1 cellular context compared by ENCODE assay signal in genomic region chr1:180253585-180254495, GRCh38.
TF ChIP-seq lines count a peak whose summit lies in the region.

No MANE protein-coding gene starts in this region.

TF ChIP-seq in HepG2, 621 proteins besides CTCF, POLR2A, EP300 and RAD21 (continued from another document and continues in another):
- TF ChIP-seq HMGXB4 (CRISPR knock-in tag; IDR thresholded peaks at IDR 0.05; ENCODE audit: borderline replicate concordance in 1 of 2, low read depth in 1 of 2) (peak in 1 of 2 experiments; percentile 54; a peak in 1 of 4 replicates), NR2C2 (CRISPR knock-in tag; IDR thresholded peaks at IDR 0.05; ENCODE audit: borderline replicate concordance) (peak; percentile 84), ZNF614 (CRISPR knock-in tag; IDR thresholded peaks at IDR 0.05; ENCODE audit: borderline replicate concordance) (peak; percentile 31; the same call in 1 of the 2 replicates), PHF20 (CRISPR knock-in tag; IDR thresholded peaks at IDR 0.05) (peak; percentile 47), ZC3H13 (CRISPR knock-in tag; IDR thresholded peaks at IDR 0.05) (0 out of 2 replicates have a peak, but pooled peaks have one; percentile 37), ZNF451 (CRISPR knock-in tag; IDR thresholded peaks at IDR 0.05) (0 out of 2 replicates have a peak, but pooled peaks have one; percentile 53), MYNN (CRISPR knock-in tag; IDR thresholded peaks at IDR 0.05; ENCODE audit: low read depth) (no peak), SP5 (CRISPR knock-in tag; IDR thresholded peaks at IDR 0.05; ENCODE audit: borderline replicate concordance, low read depth) (0 out of 2 replicates have a peak, but pooled peaks have one; percentile 13), NR2F2 (IDR thresholded peaks at IDR 0.05; ENCODE audit: borderline replicate concordance, low read depth) (peak; percentile 81), PHF8 (CRISPR knock-in tag; IDR thresholded peaks at IDR 0.05) (0 out of 2 replicates have a peak, but pooled peaks have one; percentile 19), FOXO1 (CRISPR knock-in tag; IDR thresholded peaks at IDR 0.05) (peak; percentile 64; the same call in 1 of the 2 replicates), MTA1 (CRISPR knock-in tag; IDR thresholded peaks at IDR 0.05; ENCODE audit: borderline replicate concordance) (peak; percentile 82; the same call in 1 of the 2 replicates), THAP11 (CRISPR knock-in tag; IDR thresholded peaks at IDR 0.05) (peak; percentile 37; the same call in 1 of the 2 replicates), HNF1A (IDR thresholded peaks at IDR 0.05; ENCODE audit: low read depth) (no peak), HNF1A (CRISPR knock-in tag; IDR thresholded peaks at IDR 0.05; ENCODE audit: borderline replicate concordance) (no peak), FOXP1 (IDR thresholded peaks at IDR 0.05) (no peak), FOXP1 (CRISPR knock-in tag; IDR thresholded peaks at IDR 0.05) (0 out of 2 replicates have a peak, but pooled peaks have one; percentile 27), PAF1 (CRISPR knock-in tag; IDR thresholded peaks at IDR 0.05) (no peak), ZBED4 (CRISPR knock-in tag; IDR thresholded peaks at IDR 0.05; ENCODE audit: borderline replicate concordance) (peak; percentile 62; the same call in 1 of the 2 replicates), ZNF589 (CRISPR knock-in tag; conservative IDR thresholded peaks at IDR 0.05) (0 out of 2 replicates have a peak, but pooled peaks have one; percentile 33), MTA3 (CRISPR knock-in tag; IDR thresholded peaks at IDR 0.05) (no peak), KDM5B (CRISPR knock-in tag; IDR thresholded peaks at IDR 0.05; ENCODE audit: borderline replicate concordance) (peak; percentile 49; the same call in 1 of the 2 replicates), KAT8 (CRISPR knock-in tag; IDR thresholded peaks at IDR 0.05) (0 out of 2 replicates have a peak, but pooled peaks have one; percentile 20), ARID4A (CRISPR knock-in tag; IDR thresholded peaks at IDR 0.05; ENCODE audit: borderline replicate concordance) (peak; percentile 56; the same call in 1 of the 2 replicates), IKZF5 (CRISPR knock-in tag; IDR thresholded peaks at IDR 0.05) (peak; percentile 41; the same call in 1 of the 2 replicates), KDM6A (CRISPR knock-in tag; IDR thresholded peaks at IDR 0.05; ENCODE audit: low read depth) (peak; percentile 60; the same call in 1 of the 2 replicates), GATAD2A (CRISPR knock-in tag; IDR thresholded peaks at IDR 0.05) (peak; percentile 29; the same call in 1 of the 2 replicates), ZBTB7A (CRISPR knock-in tag; IDR thresholded peaks at IDR 0.05) (peak; percentile 71; the same call in 1 of the 2 replicates), PCBP2 (optimal IDR thresholded peaks at IDR 0.05; ENCODE audit: low read depth, low read length, poor library complexity, severe bottlenecking) (no peak), HNF4A (CRISPR knock-in tag; IDR thresholded peaks at IDR 0.05) (peak; percentile 62), ZNF232 (CRISPR knock-in tag; IDR thresholded peaks at IDR 0.05; ENCODE audit: borderline replicate concordance) (0 out of 2 replicates have a peak, but pooled peaks have one; percentile 66), HOMEZ (CRISPR knock-in tag; IDR thresholded peaks at IDR 0.05; ENCODE audit: low read depth) (0 out of 2 replicates have a peak, but pooled peaks have one; percentile 64), POGK (CRISPR knock-in tag; conservative IDR thresholded peaks at IDR 0.05) (0 out of 2 replicates have a peak, but pooled peaks have one; percentile 36), SIX1 (CRISPR knock-in tag; IDR thresholded peaks at IDR 0.05; ENCODE audit: borderline replicate concordance) (no peak), ZFX (CRISPR knock-in tag; IDR thresholded peaks at IDR 0.05; ENCODE audit: low read depth) (peak; percentile 33), ZNF772 (CRISPR knock-in tag; IDR thresholded peaks at IDR 0.05) (0 out of 2 replicates have a peak, but pooled peaks have one; percentile 27), FOXA1 (IDR thresholded peaks at IDR 0.05) (no peak), FOXA1 (CRISPR knock-in tag; IDR thresholded peaks at IDR 0.05) (peak; percentile 74), IRF2 (CRISPR knock-in tag; IDR thresholded peaks at IDR 0.05) (0 out of 2 replicates have a peak, but pooled peaks have one; percentile 52)
